ENCODE assay signal across 1 cellular context in the genomic region with DNA sequence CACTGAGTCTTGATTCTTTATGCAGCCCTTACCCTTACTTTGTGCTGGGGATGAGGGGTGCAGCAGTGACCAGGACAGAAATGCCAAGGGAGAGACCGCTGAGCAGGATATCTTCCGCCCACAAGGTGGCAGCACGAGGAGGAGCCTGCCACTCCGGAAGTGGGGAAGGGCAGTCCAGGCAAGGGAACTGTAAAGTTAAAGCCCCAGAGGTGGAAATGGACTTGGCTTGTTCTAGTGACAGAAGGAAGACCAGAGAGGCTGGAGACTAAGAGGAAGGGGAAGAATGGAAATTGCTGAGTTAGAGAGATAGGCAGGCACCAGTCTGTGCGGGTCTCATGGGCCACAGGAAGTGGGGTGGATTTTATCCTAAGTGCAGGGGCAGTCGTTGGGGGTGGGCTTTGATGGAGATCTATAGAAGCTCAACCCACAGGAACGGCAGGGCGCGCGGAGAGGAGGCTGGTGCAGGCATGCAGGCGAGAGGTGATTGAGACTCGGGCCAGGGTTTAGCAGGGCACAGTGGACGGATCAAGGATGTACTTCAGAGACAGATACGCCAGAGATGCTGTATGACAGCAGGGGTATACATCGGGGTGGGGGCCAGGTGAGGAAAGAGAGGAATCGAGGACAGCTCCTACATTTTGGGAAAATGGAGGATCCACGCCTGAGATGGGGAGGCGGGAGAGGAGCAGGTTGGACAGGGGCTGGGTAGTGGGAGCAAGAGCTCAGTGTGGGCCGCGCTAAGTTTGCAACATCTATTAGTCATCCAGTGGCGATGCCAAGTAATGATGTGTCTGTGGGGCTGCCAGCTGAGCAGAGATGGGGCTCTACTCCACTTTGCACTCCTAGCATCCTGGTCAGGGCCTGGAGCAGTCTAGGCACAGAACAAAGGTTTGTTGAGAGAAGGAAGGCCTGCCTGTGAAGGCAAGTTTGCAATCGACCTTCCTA.
TF ChIP-seq lines count a peak whose summit lies in the region.

No MANE protein-coding gene starts in this region.

TF ChIP-seq in GM12878, 131 proteins besides CTCF, POLR2A, EP300 and RAD21 (continues in another document):
- TF ChIP-seq SIX5 (IDR thresholded peaks at IDR 0.05; ENCODE audit: low read depth, low read length, severe bottlenecking) = no peak
- TF ChIP-seq, protein P1, sequence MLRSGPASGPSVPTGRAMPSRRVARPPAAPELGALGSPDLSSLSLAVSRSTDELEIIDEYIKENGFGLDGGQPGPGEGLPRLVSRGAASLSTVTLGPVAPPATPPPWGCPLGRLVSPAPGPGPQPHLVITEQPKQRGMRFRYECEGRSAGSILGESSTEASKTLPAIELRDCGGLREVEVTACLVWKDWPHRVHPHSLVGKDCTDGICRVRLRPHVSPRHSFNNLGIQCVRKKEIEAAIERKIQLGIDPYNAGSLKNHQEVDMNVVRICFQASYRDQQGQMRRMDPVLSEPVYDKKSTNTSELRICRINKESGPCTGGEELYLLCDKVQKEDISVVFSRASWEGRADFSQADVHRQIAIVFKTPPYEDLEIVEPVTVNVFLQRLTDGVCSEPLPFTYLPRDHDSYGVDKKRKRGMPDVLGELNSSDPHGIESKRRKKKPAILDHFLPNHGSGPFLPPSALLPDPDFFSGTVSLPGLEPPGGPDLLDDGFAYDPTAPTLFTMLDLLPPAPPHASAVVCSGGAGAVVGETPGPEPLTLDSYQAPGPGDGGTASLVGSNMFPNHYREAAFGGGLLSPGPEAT (IDR thresholded peaks at IDR 0.05; ENCODE audit: low read depth) = 0 out of 2 replicates have a peak, but pooled peaks have one; percentile 36
- TF ChIP-seq SMC3 (IDR thresholded peaks at IDR 0.05; ENCODE audit: borderline replicate concordance, low read length) = peak; percentile 91
- TF ChIP-seq, protein P2, sequence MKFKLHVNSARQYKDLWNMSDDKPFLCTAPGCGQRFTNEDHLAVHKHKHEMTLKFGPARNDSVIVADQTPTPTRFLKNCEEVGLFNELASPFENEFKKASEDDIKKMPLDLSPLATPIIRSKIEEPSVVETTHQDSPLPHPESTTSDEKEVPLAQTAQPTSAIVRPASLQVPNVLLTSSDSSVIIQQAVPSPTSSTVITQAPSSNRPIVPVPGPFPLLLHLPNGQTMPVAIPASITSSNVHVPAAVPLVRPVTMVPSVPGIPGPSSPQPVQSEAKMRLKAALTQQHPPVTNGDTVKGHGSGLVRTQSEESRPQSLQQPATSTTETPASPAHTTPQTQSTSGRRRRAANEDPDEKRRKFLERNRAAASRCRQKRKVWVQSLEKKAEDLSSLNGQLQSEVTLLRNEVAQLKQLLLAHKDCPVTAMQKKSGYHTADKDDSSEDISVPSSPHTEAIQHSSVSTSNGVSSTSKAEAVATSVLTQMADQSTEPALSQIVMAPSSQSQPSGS (IDR thresholded peaks at IDR 0.05; ENCODE audit: low read length) = no peak
- TF ChIP-seq NR2F1 (conservative IDR thresholded peaks at IDR 0.05) = peak; percentile 39; the same call in 1 of the 2 replicates
- peak; percentile 88; the same call in 1 of the 2 replicates for TF ChIP-seq HDGF (IDR thresholded peaks at IDR 0.05)
- TF ChIP-seq SRF (IDR thresholded peaks at IDR 0.05; ENCODE audit: low read depth in 2 of 2, low read length in 2 of 2) = peak in 1 of 2 experiments; percentile 66; a peak in 1 of 4 replicates
- peak; percentile 15 for TF ChIP-seq SMAD1 (IDR thresholded peaks at IDR 0.05; ENCODE audit: low read depth, partially characterized antibody)
- TF ChIP-seq, protein P3, sequence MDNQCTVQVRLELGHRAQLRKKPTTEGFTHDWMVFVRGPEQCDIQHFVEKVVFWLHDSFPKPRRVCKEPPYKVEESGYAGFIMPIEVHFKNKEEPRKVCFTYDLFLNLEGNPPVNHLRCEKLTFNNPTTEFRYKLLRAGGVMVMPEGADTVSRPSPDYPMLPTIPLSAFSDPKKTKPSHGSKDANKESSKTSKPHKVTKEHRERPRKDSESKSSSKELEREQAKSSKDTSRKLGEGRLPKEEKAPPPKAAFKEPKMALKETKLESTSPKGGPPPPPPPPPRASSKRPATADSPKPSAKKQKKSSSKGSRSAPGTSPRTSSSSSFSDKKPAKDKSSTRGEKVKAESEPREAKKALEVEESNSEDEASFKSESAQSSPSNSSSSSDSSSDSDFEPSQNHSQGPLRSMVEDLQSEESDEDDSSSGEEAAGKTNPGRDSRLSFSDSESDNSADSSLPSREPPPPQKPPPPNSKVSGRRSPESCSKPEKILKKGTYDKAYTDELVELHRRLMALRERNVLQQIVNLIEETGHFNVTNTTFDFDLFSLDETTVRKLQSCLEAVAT (IDR thresholded peaks at IDR 0.05) = 0 out of 2 replicates have a peak, but pooled peaks have one; percentile 63
- TF ChIP-seq, protein P4, sequence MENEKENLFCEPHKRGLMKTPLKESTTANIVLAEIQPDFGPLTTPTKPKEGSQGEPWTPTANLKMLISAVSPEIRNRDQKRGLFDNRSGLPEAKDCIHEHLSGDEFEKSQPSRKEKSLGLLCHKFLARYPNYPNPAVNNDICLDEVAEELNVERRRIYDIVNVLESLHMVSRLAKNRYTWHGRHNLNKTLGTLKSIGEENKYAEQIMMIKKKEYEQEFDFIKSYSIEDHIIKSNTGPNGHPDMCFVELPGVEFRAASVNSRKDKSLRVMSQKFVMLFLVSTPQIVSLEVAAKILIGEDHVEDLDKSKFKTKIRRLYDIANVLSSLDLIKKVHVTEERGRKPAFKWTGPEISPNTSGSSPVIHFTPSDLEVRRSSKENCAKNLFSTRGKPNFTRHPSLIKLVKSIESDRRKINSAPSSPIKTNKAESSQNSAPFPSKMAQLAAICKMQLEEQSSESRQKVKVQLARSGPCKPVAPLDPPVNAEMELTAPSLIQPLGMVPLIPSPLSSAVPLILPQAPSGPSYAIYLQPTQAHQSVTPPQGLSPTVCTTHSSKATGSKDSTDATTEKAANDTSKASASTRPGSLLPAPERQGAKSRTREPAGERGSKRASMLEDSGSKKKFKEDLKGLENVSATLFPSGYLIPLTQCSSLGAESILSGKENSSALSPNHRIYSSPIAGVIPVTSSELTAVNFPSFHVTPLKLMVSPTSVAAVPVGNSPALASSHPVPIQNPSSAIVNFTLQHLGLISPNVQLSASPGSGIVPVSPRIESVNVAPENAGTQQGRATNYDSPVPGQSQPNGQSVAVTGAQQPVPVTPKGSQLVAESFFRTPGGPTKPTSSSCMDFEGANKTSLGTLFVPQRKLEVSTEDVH (IDR thresholded peaks at IDR 0.05; ENCODE audit: low read depth, partially characterized antibody) = peak; percentile 62
- no peak for TF ChIP-seq MTA3 (IDR thresholded peaks at IDR 0.05; ENCODE audit: borderline replicate concordance, low read length)
- TF ChIP-seq, protein P5, sequence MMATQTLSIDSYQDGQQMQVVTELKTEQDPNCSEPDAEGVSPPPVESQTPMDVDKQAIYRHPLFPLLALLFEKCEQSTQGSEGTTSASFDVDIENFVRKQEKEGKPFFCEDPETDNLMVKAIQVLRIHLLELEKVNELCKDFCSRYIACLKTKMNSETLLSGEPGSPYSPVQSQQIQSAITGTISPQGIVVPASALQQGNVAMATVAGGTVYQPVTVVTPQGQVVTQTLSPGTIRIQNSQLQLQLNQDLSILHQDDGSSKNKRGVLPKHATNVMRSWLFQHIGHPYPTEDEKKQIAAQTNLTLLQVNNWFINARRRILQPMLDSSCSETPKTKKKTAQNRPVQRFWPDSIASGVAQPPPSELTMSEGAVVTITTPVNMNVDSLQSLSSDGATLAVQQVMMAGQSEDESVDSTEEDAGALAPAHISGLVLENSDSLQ (IDR thresholded peaks at IDR 0.05) = peak; percentile 65
- peak; percentile 64; the same call in 1 of the 2 replicates for TF ChIP-seq SMARCA5 (IDR thresholded peaks at IDR 0.05)
- TF ChIP-seq, protein P6, sequence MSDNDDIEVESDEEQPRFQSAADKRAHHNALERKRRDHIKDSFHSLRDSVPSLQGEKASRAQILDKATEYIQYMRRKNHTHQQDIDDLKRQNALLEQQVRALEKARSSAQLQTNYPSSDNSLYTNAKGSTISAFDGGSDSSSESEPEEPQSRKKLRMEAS (IDR thresholded peaks at IDR 0.05; ENCODE audit: low read depth, low read length) = peak; percentile 62; the same call in 1 of the 2 replicates
- TF ChIP-seq IKZF1 (conservative IDR thresholded peaks at IDR 0.05) = peak; percentile 44
- TF ChIP-seq, protein P7, sequence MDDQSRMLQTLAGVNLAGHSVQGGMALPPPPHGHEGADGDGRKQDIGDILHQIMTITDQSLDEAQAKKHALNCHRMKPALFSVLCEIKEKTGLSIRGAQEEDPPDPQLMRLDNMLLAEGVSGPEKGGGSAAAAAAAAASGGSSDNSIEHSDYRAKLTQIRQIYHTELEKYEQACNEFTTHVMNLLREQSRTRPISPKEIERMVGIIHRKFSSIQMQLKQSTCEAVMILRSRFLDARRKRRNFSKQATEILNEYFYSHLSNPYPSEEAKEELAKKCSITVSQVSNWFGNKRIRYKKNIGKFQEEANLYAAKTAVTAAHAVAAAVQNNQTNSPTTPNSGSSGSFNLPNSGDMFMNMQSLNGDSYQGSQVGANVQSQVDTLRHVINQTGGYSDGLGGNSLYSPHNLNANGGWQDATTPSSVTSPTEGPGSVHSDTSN (IDR thresholded peaks at IDR 0.05; ENCODE audit: insufficient replicate concordance, low read depth, low read length) = peak; percentile 52
- TF ChIP-seq, protein P8, sequence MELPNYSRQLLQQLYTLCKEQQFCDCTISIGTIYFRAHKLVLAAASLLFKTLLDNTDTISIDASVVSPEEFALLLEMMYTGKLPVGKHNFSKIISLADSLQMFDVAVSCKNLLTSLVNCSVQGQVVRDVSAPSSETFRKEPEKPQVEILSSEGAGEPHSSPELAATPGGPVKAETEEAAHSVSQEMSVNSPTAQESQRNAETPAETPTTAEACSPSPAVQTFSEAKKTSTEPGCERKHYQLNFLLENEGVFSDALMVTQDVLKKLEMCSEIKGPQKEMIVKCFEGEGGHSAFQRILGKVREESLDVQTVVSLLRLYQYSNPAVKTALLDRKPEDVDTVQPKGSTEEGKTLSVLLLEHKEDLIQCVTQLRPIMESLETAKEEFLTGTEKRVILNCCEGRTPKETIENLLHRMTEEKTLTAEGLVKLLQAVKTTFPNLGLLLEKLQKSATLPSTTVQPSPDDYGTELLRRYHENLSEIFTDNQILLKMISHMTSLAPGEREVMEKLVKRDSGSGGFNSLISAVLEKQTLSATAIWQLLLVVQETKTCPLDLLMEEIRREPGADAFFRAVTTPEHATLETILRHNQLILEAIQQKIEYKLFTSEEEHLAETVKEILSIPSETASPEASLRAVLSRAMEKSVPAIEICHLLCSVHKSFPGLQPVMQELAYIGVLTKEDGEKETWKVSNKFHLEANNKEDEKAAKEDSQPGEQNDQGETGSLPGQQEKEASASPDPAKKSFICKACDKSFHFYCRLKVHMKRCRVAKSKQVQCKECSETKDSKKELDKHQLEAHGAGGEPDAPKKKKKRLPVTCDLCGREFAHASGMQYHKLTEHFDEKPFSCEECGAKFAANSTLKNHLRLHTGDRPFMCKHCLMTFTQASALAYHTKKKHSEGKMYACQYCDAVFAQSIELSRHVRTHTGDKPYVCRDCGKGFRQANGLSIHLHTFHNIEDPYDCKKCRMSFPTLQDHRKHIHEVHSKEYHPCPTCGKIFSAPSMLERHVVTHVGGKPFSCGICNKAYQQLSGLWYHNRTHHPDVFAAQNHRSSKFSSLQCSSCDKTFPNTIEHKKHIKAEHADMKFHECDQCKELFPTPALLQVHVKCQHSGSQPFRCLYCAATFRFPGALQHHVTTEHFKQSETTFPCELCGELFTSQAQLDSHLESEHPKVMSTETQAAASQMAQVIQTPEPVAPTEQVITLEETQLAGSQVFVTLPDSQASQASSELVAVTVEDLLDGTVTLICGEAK (IDR thresholded peaks at IDR 0.05; ENCODE audit: borderline replicate concordance) = peak; percentile 35; the same call in 1 of the 2 replicates
- TF ChIP-seq SMAD5 (IDR thresholded peaks at IDR 0.05; ENCODE audit: low read depth) = no peak
- peak; percentile 36; the same call in 1 of the 2 replicates for TF ChIP-seq EED (IDR thresholded peaks at IDR 0.05; ENCODE audit: low read depth)
- TF ChIP-seq RB1 (IDR thresholded peaks at IDR 0.05; ENCODE audit: borderline replicate concordance) = peak; percentile 77; the same call in 1 of the 2 replicates
- TF ChIP-seq ZNF274 (IDR thresholded peaks at IDR 0.05; ENCODE audit: insufficient read depth, insufficient read length) = no peak
- TF ChIP-seq SP1 (IDR thresholded peaks at IDR 0.05; ENCODE audit: low read depth, low read length) = no peak
- TF ChIP-seq CBX5 (IDR thresholded peaks at IDR 0.05; ENCODE audit: low read depth) = no peak
- TF ChIP-seq SIN3A (IDR thresholded peaks at IDR 0.05; ENCODE audit: low read depth, low read length) = 0 out of 2 replicates have a peak, but pooled peaks have one; percentile 40
- TF ChIP-seq YY1 (IDR thresholded peaks at IDR 0.05; ENCODE audit: low read depth, low read length) = peak; percentile 76
- 0 out of 2 replicates have a peak, but pooled peaks have one; percentile 49 for TF ChIP-seq CHD2 (IDR thresholded peaks at IDR 0.05; ENCODE audit: borderline replicate concordance, low read depth, low read length)
- 0 out of 4 replicates have a peak, but pooled peaks of 1 of the 2 experiments have one; percentile 20 for TF ChIP-seq ETV6 (conservative IDR thresholded peaks at IDR 0.05 in 1 of 2, IDR thresholded peaks at IDR 0.05 in 1 of 2; ENCODE audit: borderline replicate concordance in 1 of 2, low read depth in 1 of 2)
- TF ChIP-seq, protein P9, sequence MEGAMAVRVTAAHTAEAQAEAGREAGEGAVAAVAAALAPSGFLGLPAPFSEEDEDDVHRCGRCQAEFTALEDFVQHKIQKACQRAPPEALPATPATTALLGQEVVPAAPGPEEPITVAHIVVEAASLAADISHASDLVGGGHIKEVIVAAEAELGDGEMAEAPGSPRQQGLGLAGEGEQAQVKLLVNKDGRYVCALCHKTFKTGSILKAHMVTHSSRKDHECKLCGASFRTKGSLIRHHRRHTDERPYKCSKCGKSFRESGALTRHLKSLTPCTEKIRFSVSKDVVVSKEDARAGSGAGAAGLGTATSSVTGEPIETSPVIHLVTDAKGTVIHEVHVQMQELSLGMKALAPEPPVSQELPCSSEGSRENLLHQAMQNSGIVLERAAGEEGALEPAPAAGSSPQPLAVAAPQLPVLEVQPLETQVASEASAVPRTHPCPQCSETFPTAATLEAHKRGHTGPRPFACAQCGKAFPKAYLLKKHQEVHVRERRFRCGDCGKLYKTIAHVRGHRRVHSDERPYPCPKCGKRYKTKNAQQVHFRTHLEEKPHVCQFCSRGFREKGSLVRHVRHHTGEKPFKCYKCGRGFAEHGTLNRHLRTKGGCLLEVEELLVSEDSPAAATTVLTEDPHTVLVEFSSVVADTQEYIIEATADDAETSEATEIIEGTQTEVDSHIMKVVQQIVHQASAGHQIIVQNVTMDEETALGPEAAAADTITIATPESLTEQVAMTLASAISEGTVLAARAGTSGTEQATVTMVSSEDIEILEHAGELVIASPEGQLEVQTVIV (IDR thresholded peaks at IDR 0.05; ENCODE audit: borderline replicate concordance, partially characterized antibody) = peak; percentile 32
- TF ChIP-seq MXI1 (IDR thresholded peaks at IDR 0.05; ENCODE audit: low read depth, low read length) = 0 out of 2 replicates have a peak, but pooled peaks have one; percentile 43
- TF ChIP-seq ATF7 (IDR thresholded peaks at IDR 0.05; ENCODE audit: low read depth) = 0 out of 2 replicates have a peak, but pooled peaks have one; percentile 31
- TF ChIP-seq, protein P10, sequence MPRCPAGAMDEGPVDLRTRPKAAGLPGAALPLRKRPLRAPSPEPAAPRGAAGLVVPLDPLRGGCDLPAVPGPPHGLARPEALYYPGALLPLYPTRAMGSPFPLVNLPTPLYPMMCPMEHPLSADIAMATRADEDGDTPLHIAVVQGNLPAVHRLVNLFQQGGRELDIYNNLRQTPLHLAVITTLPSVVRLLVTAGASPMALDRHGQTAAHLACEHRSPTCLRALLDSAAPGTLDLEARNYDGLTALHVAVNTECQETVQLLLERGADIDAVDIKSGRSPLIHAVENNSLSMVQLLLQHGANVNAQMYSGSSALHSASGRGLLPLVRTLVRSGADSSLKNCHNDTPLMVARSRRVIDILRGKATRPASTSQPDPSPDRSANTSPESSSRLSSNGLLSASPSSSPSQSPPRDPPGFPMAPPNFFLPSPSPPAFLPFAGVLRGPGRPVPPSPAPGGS (IDR thresholded peaks at IDR 0.05; ENCODE audit: borderline replicate concordance, insufficient read depth, low read depth, low read length, poor library complexity, severe bottlenecking) = peak; percentile 82
